In genomic region chr2:25316101-25316500, GRCh38 we compare ENCODE assay signal across 13 cellular contexts. TPM values are rescaled to one million over a fixed set of nuclear protein-coding genes. Genes with fewer than 3 reads are reported as not detected.
DNase-seq lines count a peak whose midpoint lies in the region; ATAC-seq, FAIRE-seq and TF ChIP-seq lines count a peak whose summit lies in the region.
"Had no signal": no experiment of that assay in that cellular context is flagged by ENCODE, and none has a peak within 500 bp of the region (broad histone marks: within the 10 kb centered on the region; RNA-seq: fewer than 3 reads in every experiment).

No MANE protein-coding gene starts in this region.

- TF ChIP-seq CTCF in DND-41 (IDR thresholded peaks at IDR 0.05; ENCODE audit: borderline replicate concordance, extremely low read depth, low read length, poor library complexity, severe bottlenecking) (no peak), H1 (IDR thresholded peaks at IDR 0.05; ENCODE audit: control extremely low read depth in 1 of 3, insufficient read depth in 1 of 3, low read depth in 1 of 3, low read length in 3 of 3) (no peak), psoas muscle (IDR thresholded peaks at IDR 0.05) (no peak)

- H3K4me3 ChIP-seq in DND-41 (ENCODE audit: low read depth in 1 of 2, low read length in 2 of 2) (no peak overlapping the region), H1 (ENCODE audit: extremely low read depth in 1 of 4, insufficient read depth in 2 of 4, low read depth in 3 of 4, low read length in 4 of 4) (no peak overlapping the region), psoas muscle (no peak overlapping the region)
- H3K4me3 ChIP-seq: cardiac muscle cell, prostate gland had no signal

- no peak for FAIRE-seq in H1 (lab: Jason Lieb, UNC)
- FAIRE-seq: D721Med had no signal

- no peak overlapping the region for H2BK12ac ChIP-seq in H1 (ENCODE audit: low read depth, low read length)

- H4K20me1 ChIP-seq in DND-41 (ENCODE audit: insufficient read depth, low read length), result peaks cover 13% of the 10 kb centered on the region
- H4K20me1 ChIP-seq in H1 (replicated peaks in 1 of 2; ENCODE audit: control insufficient read depth in 1 of 2, insufficient read depth in 2 of 2, low read length in 2 of 2), result no peaks in the 10 kb centered on the region

- TF ChIP-seq POLR2A in H1 (IDR thresholded peaks at IDR 0.05; ENCODE audit: control extremely low read depth in 1 of 2, low read depth in 2 of 2, low read length in 2 of 2), result no peak

- H2BK120ac ChIP-seq in H1 (replicated peaks; ENCODE audit: low read depth, low read length), result no peak overlapping the region

- peaks cover 36% of the 10 kb centered on the region for H3K79me2 ChIP-seq in DND-41 (ENCODE audit: insufficient read depth, low read length)
- H3K79me2 ChIP-seq in H1 (ENCODE audit: control insufficient read depth in 1 of 2, insufficient read depth in 2 of 2, low read length in 2 of 2), result no peaks in the 10 kb centered on the region

- H3K27me3 ChIP-seq in DND-41 (ENCODE audit: insufficient read depth, low read length, poor library complexity), result no peaks in the 10 kb centered on the region
- no peaks in the 10 kb centered on the region for H3K27me3 ChIP-seq in H1 (replicated peaks in 1 of 4; ENCODE audit: control insufficient read depth in 3 of 4, extremely low read depth in 1 of 4, insufficient read depth in 3 of 4, low read length in 3 of 4)
- no peaks in the 10 kb centered on the region for H3K27me3 ChIP-seq in psoas muscle (ENCODE audit: insufficient read depth in 3 of 3, low read length in 2 of 3)
- H3K27me3 ChIP-seq: cardiac muscle cell had no signal

- CTCF ChIA-PET in H1 (lab: Charles Lee; ENCODE audit: partially characterized antibody), result interaction anchor here (1.1 to 15.1 kb wide), 7 partner anchors 9 to 60 kb away, joined by 3 to 178 read pairs (median 7); partner anchors contain the start of gene DNMT3A

- H2BK15ac ChIP-seq in H1 (ENCODE audit: low read length), result 0 out of 2 replicates have a peak overlapping the region, but pooled peaks have one; percentile 72

- H3K23ac ChIP-seq in H1 (ENCODE audit: insufficient read length), result no peak overlapping the region

- ATAC-seq in DND-41 (ENCODE audit: insufficient read depth, low read depth) (no peak), psoas muscle (peak; percentile 31 to 71 (median 33)), HG03378 (IDR thresholded peaks at IDR 0.05; ENCODE audit: unreplicated experiment) (no peak), GM19328 (IDR thresholded peaks at IDR 0.05; ENCODE audit: unreplicated experiment) (no peak), HG02678 (IDR thresholded peaks at IDR 0.05; ENCODE audit: unreplicated experiment) (no peak)

- no peak for TF ChIP-seq EP300 in H1 (IDR thresholded peaks at IDR 0.05; ENCODE audit: borderline replicate concordance in 1 of 2, low read depth in 2 of 2, low read length in 2 of 2)

- no peak overlapping the region for H3K9ac ChIP-seq in DND-41 (ENCODE audit: low read depth, low read length)
- H3K9ac ChIP-seq in H1 (replicated peaks in 1 of 4; ENCODE audit: extremely low read depth in 1 of 4, low read depth in 3 of 4, low read length in 3 of 4), result no peak overlapping the region

- H3K79me1 ChIP-seq in H1 (ENCODE audit: low read depth, low read length), result no peaks in the 10 kb centered on the region; the same call in 1 of the 2 replicates

- WGBS in H1 (ENCODE audit: extremely low coverage in 1 of 2, insufficient coverage in 1 of 2, insufficient read length in 1 of 2, insufficient replicate concordance in 2 of 2, low coverage in 1 of 2, low lambda C conversion rate in 2 of 2, missing lambda C conversion rate in 1 of 2), 2 experiments, result 88% methylated on average over 6 of the region's 8 CpGs; no CpG with 5 or more reads in 1 of the 2 experiments
- WGBS in psoas muscle, 3 donors, result 45 to 63% (median 47%) methylated on average over 8 of the region's 8 CpGs

- H3K23me2 ChIP-seq in H1 (ENCODE audit: low read depth, low read length), result no peaks in the 10 kb centered on the region

- no peak overlapping the region for H2BK5ac ChIP-seq in H1 (ENCODE audit: low read depth, low read length)

- no peak overlapping the region for H3K14ac ChIP-seq in H1 (ENCODE audit: insufficient read length)

- peak overlapping the region; percentile 32; the same call in 1 of the 2 replicates for H3K18ac ChIP-seq in H1 (ENCODE audit: extremely low read depth, low read length)

- H3K4me2 ChIP-seq in DND-41 (ENCODE audit: insufficient read depth, low read length) (no peak overlapping the region), H1 (ENCODE audit: insufficient read depth in 1 of 2, low read depth in 2 of 2, low read length in 2 of 2) (no peak overlapping the region)

- intact Hi-C loops in psoas muscle (cut with DNase I), result no loop called here

- peaks cover 27% of the 10 kb centered on the region for H3K36me3 ChIP-seq in DND-41 (ENCODE audit: insufficient read depth, low read length)
- no peaks in the 10 kb centered on the region for H3K36me3 ChIP-seq in H1 (ENCODE audit: control insufficient read depth in 2 of 4, insufficient read depth in 4 of 4, low read length in 3 of 4)
- H3K36me3 ChIP-seq in psoas muscle (ENCODE audit: insufficient read depth in 1 of 2, low read depth in 1 of 2), result peaks cover 0 to 14% of the 10 kb centered on the region in 2 donors
- H3K36me3 ChIP-seq: cardiac muscle cell, prostate gland had no signal

- no peak for DNase-seq in DND-41
- DNase-seq in OCI-M1 (lab: John Stamatoyannopoulos, UW), result peak; percentile 23
- DNase-seq in H1 (ENCODE audit: low read depth in 1 of 2, low spot score in 2 of 2), result no peak
- peak in 1 of 2 donors; percentile 69 for DNase-seq in psoas muscle
- no peak for DNase-seq in SW480 (ENCODE audit: low spot score)
- DNase-seq: left cardiac atrium, NCI-H446 treated with DMSO at 0.1 percent for 48 hours had no signal

- POLR2A ChIA-PET in H1 (lab: Charles Lee; ENCODE audit: partially characterized antibody), result interaction anchor here (0.9 to 2.2 kb wide), 4 partner anchors 12 to 24 kb away, joined by 3 to 10 read pairs (median 4); no protein-coding TSS in a partner anchor

- no peak overlapping the region; the same call in 1 of the 2 replicates for H4K8ac ChIP-seq in H1 (ENCODE audit: extremely low read depth, insufficient read depth, low read length)

- H2AFZ ChIP-seq in DND-41 (ENCODE audit: low read depth, low read length) (no peak overlapping the region), H1 (ENCODE audit: low read length) (no peak overlapping the region)

- no peak overlapping the region for H4K91ac ChIP-seq in H1 (replicated peaks; ENCODE audit: insufficient read length, low read length)

- H2AK5ac ChIP-seq in H1 (ENCODE audit: low read depth, low read length), result 0 out of 2 replicates have a peak overlapping the region, but pooled peaks have one; percentile 65

- no peak overlapping the region for H3K4ac ChIP-seq in H1 (replicated peaks; ENCODE audit: insufficient read length, low read depth, low read length)

- H3K56ac ChIP-seq in H1 (replicated peaks; ENCODE audit: insufficient read length, low read depth, low read length), result no peak overlapping the region

- H2BK20ac ChIP-seq in H1 (ENCODE audit: low read length), result no peak overlapping the region

- no peak for TF ChIP-seq RAD21 in H1 (IDR thresholded peaks at IDR 0.05 in 1 of 2, conservative IDR thresholded peaks at IDR 0.05 in 1 of 2; ENCODE audit: low read depth in 2 of 2, low read length in 2 of 2)

- H3K4me1 ChIP-seq in DND-41 (ENCODE audit: insufficient read depth, low read length) (peaks cover 26% of the 10 kb centered on the region), H1 (replicated peaks in 1 of 4; ENCODE audit: control insufficient read depth in 3 of 4, insufficient read depth in 4 of 4, low read length in 3 of 4) (peaks cover 5 to 47% (median 42%) of the 10 kb centered on the region in 4 experiments), psoas muscle (peaks cover 57% of the 10 kb centered on the region)

- H3K27ac ChIP-seq in DND-41 (ENCODE audit: low read length) (peak overlapping the region; percentile 11; the same call in 1 of the 2 replicates), H1 (ENCODE audit: low read depth, low read length) (no peak overlapping the region), psoas muscle (peak overlapping the region; percentile 82)
- H3K27ac ChIP-seq: cardiac muscle cell had no signal

- no peak overlapping the region for H4K5ac ChIP-seq in H1 (ENCODE audit: insufficient read length, low read depth, low read length)

- H3K9me3 ChIP-seq in DND-41 (ENCODE audit: insufficient read depth, low read length, severe bottlenecking) (no peaks in the 10 kb centered on the region), H1 (ENCODE audit: insufficient read depth in 2 of 2, low read depth in 1 of 2, low read length in 1 of 2) (no peaks in the 10 kb centered on the region), psoas muscle (no peaks in the 10 kb centered on the region)
- H3K9me3 ChIP-seq: prostate gland had no signal

TF ChIP-seq in H1, 55 proteins besides CTCF, POLR2A, EP300 and RAD21:
- no peak for TF ChIP-seq SRF (IDR thresholded peaks at IDR 0.05; ENCODE audit: low read depth, low read length)
- TF ChIP-seq HDAC6 (IDR thresholded peaks at IDR 0.05; ENCODE audit: low read depth, low read length), result no peak
- TF ChIP-seq TEAD4 (IDR thresholded peaks at IDR 0.05; ENCODE audit: low read depth, low read length), result no peak
- no peak for TF ChIP-seq RBBP5 (IDR thresholded peaks at IDR 0.05; ENCODE audit: borderline replicate concordance, low read depth, low read length)
- TF ChIP-seq GABPA (IDR thresholded peaks at IDR 0.05; ENCODE audit: borderline replicate concordance, insufficient read depth, low read length), result no peak
- no peak for TF ChIP-seq FOSL1 (IDR thresholded peaks at IDR 0.05; ENCODE audit: insufficient read depth, low read depth, low read length)
- TF ChIP-seq NANOG (IDR thresholded peaks at IDR 0.05; ENCODE audit: insufficient read depth, low read depth, low read length, poor library complexity, severe bottlenecking), result no peak

RNA-seq across cellular contexts. Expression of gene DNMT3A, which starts 25.6 kb away (rescaled TPM):
- total RNA-seq in H1 (2021; fragmentation: NEBNext Ultra II Directional; extraction: Animal tissue kit (Norgen Biotek cat#: 25700)), result 162 and 178 TPM in 2 replicates
- 33.6 and 50.8 TPM in 2 replicates for polyA plus RNA-seq in H1 (2011; rRNA removed)
- 36.6 TPM for polyA plus RNA-seq in H1 (2011; cell fraction: cytosol; rRNA removed)
- 120 TPM for polyA plus RNA-seq in H1 (2011; cell fraction: nucleus; rRNA removed)
- 95.4 to 118 TPM (median 100 TPM) in 4 replicates for polyA plus RNA-seq in H1 (2012, experiment 1 of 2)
- polyA plus RNA-seq in H1 (2012, experiment 2 of 2), result 19.1 TPM
- polyA plus RNA-seq in H1 (2013, experiment 1 of 2), result 58.9 TPM
- polyA plus RNA-seq in H1 (2013, experiment 2 of 2), result 54.4 TPM
- 80.2 and 102 TPM in 2 replicates for polyA minus RNA-seq in H1 (2011; rRNA and poly(A)+ RNA removed)
- polyA minus RNA-seq in H1 (2011; cell fraction: cytosol; rRNA and poly(A)+ RNA removed), result 99.8 TPM
- polyA minus RNA-seq in H1 (2011; cell fraction: nucleus; rRNA and poly(A)+ RNA removed), result 85.2 TPM
- 10 to 100 TPM; 20.6 to 26.2 (median 21.7) TPM for total RNA-seq in psoas muscle
- 1 to 10 TPM; 7.1 to 9.9 (median 8.4) TPM for polyA plus RNA-seq in psoas muscle

Comparison
In these comparisons a context has a peak if more than half of its experiments do, and no peak if none do; other contexts are left out.
1. ATAC-seq: peak in psoas muscle (4 of 4); none in DND-41 (single experiment), HG03378 (single experiment), GM19328 (single experiment) and HG02678 (single experiment).